Comparison of ENCODE assay signal across 15 cellular contexts in genomic region chr6:49423817-49424216, GRCh38. TPM values are rescaled to one million over a fixed set of nuclear protein-coding genes. Genes with fewer than 3 reads are reported as not detected.
DNase-seq lines count a peak whose midpoint lies in the region; ATAC-seq and TF ChIP-seq lines count a peak whose summit lies in the region.
"Had no signal": no experiment of that assay in that cellular context is flagged by ENCODE, and none has a peak within 500 bp of the region (broad histone marks: within the 10 kb centered on the region; RNA-seq: fewer than 3 reads in every experiment).

No MANE protein-coding gene starts in this region.

- H3K9me2 ChIP-seq in SK-N-SH: no peaks in the 10 kb centered on the region
- H3K9me2 ChIP-seq in hepatocyte (replicated peaks; ENCODE audit: insufficient read depth): no peaks in the 10 kb centered on the region

- no peaks in the 10 kb centered on the region for H3K9me3 ChIP-seq in SK-N-SH
- no peaks in the 10 kb centered on the region for H3K9me3 ChIP-seq in hepatocyte (ENCODE audit: low read depth)
- H3K9me3 ChIP-seq in left ventricle myocardium inferior (replicated peaks): no peaks in the 10 kb centered on the region
- H3K9me3 ChIP-seq: ovary, transverse colon had no signal

- WGBS in SK-N-SH (ENCODE audit: low lambda C conversion rate): 16% methylated on average over 1 of the region's 1 CpG
- 53% methylated on average over 1 of the region's 1 CpG for WGBS in hepatocyte (ENCODE audit: low lambda C conversion rate, missing lambda C conversion rate)

- peak; percentile 72 for TF ChIP-seq RAD21 in SK-N-SH (IDR thresholded peaks at IDR 0.05; ENCODE audit: low read length)

- intact Hi-C loops in left ventricle myocardium inferior (cut with micrococcal nuclease): no loop called here

- TF ChIP-seq EP300 in SK-N-SH (IDR thresholded peaks at IDR 0.05; ENCODE audit: borderline replicate concordance in 1 of 2, low read depth in 1 of 2, low read length in 1 of 2): no peak

- H3K36me3 ChIP-seq in SK-N-SH (replicated peaks in 1 of 2; ENCODE audit: control insufficient read depth in 1 of 2, insufficient read depth in 2 of 2, low read length in 1 of 2) (no peaks in the 10 kb centered on the region), hepatocyte (replicated peaks; ENCODE audit: insufficient read depth, low read depth) (no peaks in the 10 kb centered on the region), left ventricle myocardium inferior (peaks cover 2% of the 10 kb centered on the region)
- H3K36me3 ChIP-seq: ovary, transverse colon had no signal

- no peaks in the 10 kb centered on the region for H3F3A ChIP-seq in SK-N-SH (replicated peaks; ENCODE audit: insufficient read depth)

- no peaks in the 10 kb centered on the region for H3K79me2 ChIP-seq in SK-N-SH (ENCODE audit: insufficient read depth)
- no peaks in the 10 kb centered on the region for H3K79me2 ChIP-seq in hepatocyte

- no peaks in the 10 kb centered on the region for H3K27me3 ChIP-seq in SK-N-SH (ENCODE audit: insufficient read depth)
- no peaks in the 10 kb centered on the region for H3K27me3 ChIP-seq in hepatocyte
- H3K27me3 ChIP-seq in left ventricle myocardium inferior (ENCODE audit: low read depth): no peaks in the 10 kb centered on the region
- H3K27me3 ChIP-seq: ovary, transverse colon had no signal

- no peak overlapping the region for H3K4me2 ChIP-seq in SK-N-SH
- H3K4me2 ChIP-seq in hepatocyte: no peak overlapping the region

- H3K27ac ChIP-seq in SK-N-SH (ENCODE audit: low read depth in 2 of 2, low read length in 1 of 2) (no peak overlapping the region), hepatocyte (no peak overlapping the region), left ventricle myocardium inferior (replicated peaks) (no peak overlapping the region)
- H3K27ac ChIP-seq: epithelial cell of prostate, ovary, transverse colon had no signal

- H4K20me1 ChIP-seq in SK-N-SH (ENCODE audit: insufficient read depth) (no peaks in the 10 kb centered on the region), hepatocyte (ENCODE audit: insufficient read depth, poor library complexity, severe bottlenecking) (no peaks in the 10 kb centered on the region)

- CTCF ChIA-PET in SK-N-SH (lab: Yijun Ruan, JAX): interaction anchor here (1.2 to 2.9 kb wide), 4 partner anchors 14 to 1792 kb away, joined by 3 to 16 read pairs (median 7); no protein-coding TSS in a partner anchor

- H3K9ac ChIP-seq in SK-N-SH: no peak overlapping the region

- peak; percentile 20 for DNase-seq in DMS153 treated with DMSO at 0.1 percent for 48 hours (lab: John Stamatoyannopoulos, UW; ENCODE audit: unreplicated experiment)
- peak; percentile 3 to 13 for DNase-seq in Kasumi-1 (lab: John Stamatoyannopoulos, UW)
- peak; percentile 16 for DNase-seq in SK-N-SH
- DNase-seq in hepatocyte (ENCODE audit: low spot score): peak; percentile 8
- DNase-seq in left ventricle myocardium inferior: no peak
- DNase-seq in NCI-H2029 treated with DMSO at 0.1 percent for 48 hours (lab: John Stamatoyannopoulos, UW): no peak
- DNase-seq: DND-41, H7, NCI-H1436 treated with DMSO at 0.1 percent for 48 hours, ovary, Right ventricle myocardium superior, transverse colon had no signal

- no peaks in the 10 kb centered on the region for H3K4me1 ChIP-seq in SK-N-SH (ENCODE audit: control insufficient read depth in 1 of 2, insufficient read depth in 2 of 2, low read depth in 1 of 2, low read length in 1 of 2)
- no peaks in the 10 kb centered on the region for H3K4me1 ChIP-seq in hepatocyte (ENCODE audit: insufficient read depth)
- H3K4me1 ChIP-seq in left ventricle myocardium inferior: no peaks in the 10 kb centered on the region
- H3K4me1 ChIP-seq: transverse colon had no signal

- H2AFZ ChIP-seq in SK-N-SH (ENCODE audit: low read depth) (no peak overlapping the region), hepatocyte (no peak overlapping the region)

- ATAC-seq in HG02938 (IDR thresholded peaks at IDR 0.05; ENCODE audit: unreplicated experiment) (no peak), esophagus mucosa (no peak)

- H3K4me3 ChIP-seq in SK-N-SH (ENCODE audit: low read depth in 2 of 2, low read length in 1 of 2) (no peak overlapping the region), hepatocyte (no peak overlapping the region), left ventricle myocardium inferior (no peak overlapping the region)
- H3K4me3 ChIP-seq: ovary, transverse colon had no signal

- POLR2A ChIA-PET in SK-N-SH (lab: Yijun Ruan, JAX): no interaction called here

- TF ChIP-seq CTCF in SK-N-SH (IDR thresholded peaks at IDR 0.05): peak; percentile 48
- peak; percentile 40 for TF ChIP-seq CTCF in hepatocyte (IDR thresholded peaks at IDR 0.05; ENCODE audit: poor library complexity)
- no peak for TF ChIP-seq CTCF in left ventricle myocardium inferior (IDR thresholded peaks at IDR 0.05; ENCODE audit: borderline replicate concordance)

TF ChIP-seq in SK-N-SH, 30 proteins besides CTCF, POLR2A, EP300 and RAD21:
- no peak for TF ChIP-seq USF2 (IDR thresholded peaks at IDR 0.05; ENCODE audit: borderline replicate concordance, low read depth, low read length)
- no peak for TF ChIP-seq SIN3A (IDR thresholded peaks at IDR 0.05; ENCODE audit: borderline replicate concordance, low read depth, low read length)
- TF ChIP-seq RCOR1 (IDR thresholded peaks at IDR 0.05; ENCODE audit: low read length): no peak
- TF ChIP-seq SMC3 (IDR thresholded peaks at IDR 0.05; ENCODE audit: low read depth, low read length): peak; percentile 15; the same call in 1 of the 2 replicates
- TF ChIP-seq REST (IDR thresholded peaks at IDR 0.05; ENCODE audit: low read depth, low read length): no peak
- TF ChIP-seq YY1 (IDR thresholded peaks at IDR 0.05; ENCODE audit: low read depth): no peak

RNA-seq across cellular contexts. Expression of gene MMUT, which starts 39.2 kb away (rescaled TPM):
- 6.7 and 9.6 TPM in 2 replicates for polyA plus RNA-seq in SK-N-SH (2012; rRNA removed)
- polyA plus RNA-seq in SK-N-SH (2012; cell fraction: cytosol; rRNA removed): 9.6 and 10.0 TPM in 2 replicates
- 3.7 and 8.0 TPM in 2 replicates for polyA plus RNA-seq in SK-N-SH (2012; cell fraction: nucleus; rRNA removed)
- total RNA-seq in hepatocyte: 33.0 and 35.3 TPM in 2 replicates
- 21.0 and 27.9 TPM in 2 replicates for polyA plus RNA-seq in hepatocyte
- total RNA-seq in esophagus mucosa: 15.3 TPM
- total RNA-seq in left ventricle myocardium inferior: 38.3 TPM

RNA-seq across cellular contexts. Expression of gene CENPQ, which starts 39.4 kb away (rescaled TPM):
- 2.5 and 3.0 TPM in 2 replicates for polyA plus RNA-seq in SK-N-SH (2012; rRNA removed)
- 4.9 and 6.6 TPM in 2 replicates for polyA plus RNA-seq in SK-N-SH (2012; cell fraction: cytosol; rRNA removed)
- 0.79 and 1.9 TPM in 2 replicates for polyA plus RNA-seq in SK-N-SH (2012; cell fraction: nucleus; rRNA removed)
- total RNA-seq in hepatocyte: 4.1 and 5.0 TPM in 2 replicates
- 4.4 and 4.5 TPM in 2 replicates for polyA plus RNA-seq in hepatocyte
- 3.3 TPM for total RNA-seq in esophagus mucosa
- total RNA-seq in left ventricle myocardium inferior: 6.0 TPM

Comparison
In these comparisons a context has a peak if more than half of its experiments do, and no peak if none do; other contexts are left out.
1. DNase-seq: peak in DMS153 treated with DMSO at 0.1 percent for 48 hours (single experiment), Kasumi-1 (2 of 2), SK-N-SH (single experiment) and hepatocyte (single experiment); none in left ventricle myocardium inferior (single experiment) and NCI-H2029 treated with DMSO at 0.1 percent for 48 hours (single experiment).